In genomic region chr10:50623299-50624153, GRCh38 we compare ENCODE assay signal across 8 cellular contexts. TPM values are rescaled to one million over a fixed set of nuclear protein-coding genes. Genes with fewer than 3 reads are reported as not detected.
DNase-seq lines count a peak whose midpoint lies in the region; ATAC-seq and TF ChIP-seq lines count a peak whose summit lies in the region.

Gene SGMS1 (minus strand): TSS chr10:50623956. CDS start chr10:50344114, 279,842 bp downstream.

- no peaks in the 10 kb centered on the region for H3K9me3 Mint-ChIP-seq in naive thymus-derived CD8-positive, alpha-beta T cell

- peaks cover 0 to 6% (median 0%) of the 10 kb centered on the region in 3 donors for H3K36me3 Mint-ChIP-seq in naive thymus-derived CD8-positive, alpha-beta T cell

- peak; percentile 26 for ATAC-seq in GM19467 (IDR thresholded peaks at IDR 0.05; ENCODE audit: unreplicated experiment)
- peak; percentile 44 to 45 for ATAC-seq in naive thymus-derived CD8-positive, alpha-beta T cell

- H3K4me3 ChIP-seq in fibroblast of mammary gland (ENCODE audit: control insufficient read depth, low read depth, low read length): peak within 1 kb of the TSS; percentile 93

- peak within 1 kb of the TSS; percentile 91 to 99 (median 98) for H3K27ac Mint-ChIP-seq in naive thymus-derived CD8-positive, alpha-beta T cell

- peak; percentile 77 for DNase-seq in COLO829 (ENCODE audit: low spot score)
- peak; percentile 65 for DNase-seq in HT1080 (ENCODE audit: low read depth)
- DNase-seq in RKO (ENCODE audit: low spot score): peak; percentile 85
- peak; percentile 75 for DNase-seq in activated T-helper 9 cell treated with anti-CD3 and anti-CD28 coated beads, Interleukin-2, amount 50 U/mL, for 16 hours (ENCODE audit: low read depth)
- DNase-seq in fibroblast of mammary gland (ENCODE audit: low read depth): peak; percentile 76
- peak; percentile 65 to 87 (median 78) for DNase-seq in naive thymus-derived CD8-positive, alpha-beta T cell
- peak; percentile 57 to 87 (median 75) for DNase-seq in stimulated activated naive CD4-positive, alpha-beta T cell (lab: John Stamatoyannopoulos, UW)

- H3K4me1 Mint-ChIP-seq in naive thymus-derived CD8-positive, alpha-beta T cell: peaks cover 29 to 47% (median 41%) of the 10 kb centered on the region in 4 donors

- H3K27me3 Mint-ChIP-seq in naive thymus-derived CD8-positive, alpha-beta T cell: no peaks in the 10 kb centered on the region

- POLR2A ChIA-PET in naive thymus-derived CD8-positive, alpha-beta T cell (lab: Charles Lee): interaction anchor here (0.6 to 3.2 kb wide), 17 partner anchors 11 to 1077 kb away, joined by 3 to 20 read pairs (median 4); partner anchors contain the start of genes ASAH2B and WASHC2A

- TF ChIP-seq CTCF in fibroblast of mammary gland (conservative IDR thresholded peaks at IDR 0.05; ENCODE audit: control insufficient read depth, insufficient read depth, low read depth, low read length): no peak

- peak within 1 kb of the TSS; percentile 93 to 99 (median 98) for H3K4me3 Mint-ChIP-seq in naive thymus-derived CD8-positive, alpha-beta T cell

RNA-seq across cellular contexts. Expression of gene SGMS1, which starts in this region (rescaled TPM):
- total RNA-seq in HT1080 (2014; rRNA removed; shearing (Covaris generic)): 36.1 and 54.7 TPM in 2 replicates
- 19.3 and 23.0 TPM in 2 replicates for polyA plus RNA-seq in HT1080 (2015; cell fraction: cytosol; rRNA removed)
- 14.7 and 20.5 TPM in 2 replicates for polyA plus RNA-seq in HT1080 (2015; cell fraction: nucleus; rRNA removed)
- total RNA-seq in naive thymus-derived CD8-positive, alpha-beta T cell: 10 to 100 TPM; 30.1 to 34.9 TPM
- polyA plus RNA-seq in naive thymus-derived CD8-positive, alpha-beta T cell: 10 to 100 TPM in 1 of 3 donors, 1 to 10 TPM in 2; 8.3 to 11.0 (median 8.4) TPM

Comparison
In these comparisons a context has a peak if more than half of its experiments do, and no peak if none do; other contexts are left out.
1. Peak in every context shown above with its lines: DNase-seq, ATAC-seq and H3K4me3 ChIP-seq.